In the genomic region with DNA sequence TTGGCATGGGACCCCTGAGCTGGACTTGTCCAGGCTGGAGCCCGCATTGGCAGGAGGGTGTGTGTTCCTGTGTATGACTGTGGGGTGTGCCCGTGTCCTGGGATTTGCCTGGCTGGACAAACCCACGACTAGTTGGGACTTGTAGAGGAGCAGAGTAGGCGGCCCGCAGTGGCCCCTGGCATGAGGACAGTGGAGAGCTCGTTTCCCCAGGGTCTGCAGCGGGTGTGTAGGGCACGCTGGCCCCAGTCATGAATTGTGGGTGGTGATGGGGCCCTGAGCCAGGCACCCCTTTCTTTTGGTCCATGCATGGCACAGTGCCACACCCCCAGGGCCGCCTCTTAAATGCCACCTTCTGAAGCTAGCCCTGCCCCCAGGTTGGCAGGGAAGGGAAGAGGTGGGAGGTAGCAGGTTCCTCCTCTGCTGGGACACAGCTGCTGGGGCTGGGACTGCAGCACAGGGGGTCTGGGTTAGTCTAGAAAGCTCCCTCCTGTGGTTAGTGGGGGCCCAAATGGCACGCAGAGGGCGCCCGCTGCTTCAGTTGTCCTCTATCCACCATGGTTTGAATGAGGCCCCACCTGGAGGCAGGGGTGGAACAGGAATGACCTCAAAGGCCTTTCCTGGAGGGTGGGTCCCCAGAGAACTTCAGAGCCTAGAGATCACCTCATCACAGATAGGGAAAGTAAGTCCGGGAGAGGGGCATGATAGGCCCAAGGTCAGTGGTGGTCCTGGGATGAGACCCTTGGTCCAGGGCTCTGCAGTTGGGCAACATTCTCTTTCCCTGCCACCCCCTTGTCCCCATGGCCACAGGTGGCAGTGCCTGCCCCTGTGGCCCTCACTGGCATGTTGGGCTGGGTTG, we compare ENCODE assay signal across 16 cellular contexts. TPM values are rescaled to one million over a fixed set of nuclear protein-coding genes. Genes with fewer than 3 reads are reported as not detected.
DNase-seq lines count a peak whose midpoint lies in the region; ATAC-seq and TF ChIP-seq lines count a peak whose summit lies in the region.
"Had no signal": no experiment of that assay in that cellular context is flagged by ENCODE, and none has a peak within 500 bp of the region (broad histone marks: within the 10 kb centered on the region; RNA-seq: fewer than 3 reads in every experiment).

No MANE protein-coding gene starts in this region.

- 59 to 66% methylated on average over 13 of the region's 13 CpGs for WGBS in esophagus, 2 donors

- peaks cover 39% of the 10 kb centered on the region for H4K20me1 ChIP-seq in GM23338 (replicated peaks; ENCODE audit: insufficient read depth)

- H3K36me3 ChIP-seq in GM23338 (ENCODE audit: insufficient read depth) = peaks cover 2% of the 10 kb centered on the region
- no peaks in the 10 kb centered on the region for H3K36me3 ChIP-seq in RWPE2 (ENCODE audit: low read depth)
- H3K36me3 ChIP-seq in esophagus (ENCODE audit: control insufficient read depth in 2 of 2, insufficient read depth in 2 of 2, low read length in 1 of 2) = peaks cover 0 to 7% of the 10 kb centered on the region in 2 donors

- H3K9me3 Mint-ChIP-seq in GM23338 = no peaks in the 10 kb centered on the region
- H3K9me3 Mint-ChIP-seq: activated naive CD4-positive, alpha-beta T cell treated with anti-CD3 and anti-CD28 coated beads, Interleukin-2, amount 50 U/mL, for 72 hours; T-helper 2 cell treated with Interferon-gamma antibody and Interleukin-4, amounts not matched to agents 5 μg/mL and 100 μg/mL, for 36 hours had no signal

- peaks cover 18% of the 10 kb centered on the region for H3K36me3 Mint-ChIP-seq in GM23338 (ENCODE audit: low read depth)
- H3K36me3 Mint-ChIP-seq: activated naive CD4-positive, alpha-beta T cell treated with anti-CD3 and anti-CD28 coated beads, Interleukin-2, amount 50 U/mL, for 72 hours had no signal

- peaks cover 54% of the 10 kb centered on the region for H3K4me1 Mint-ChIP-seq in GM23338

- no peak overlapping the region for H3K4me3 ChIP-seq in GM23338
- H3K4me3 ChIP-seq in RWPE2 (ENCODE audit: severe bottlenecking) = no peak overlapping the region
- H3K4me3 ChIP-seq in esophagus (ENCODE audit: low read depth in 1 of 2, low read length in 2 of 2) = no peak overlapping the region
- H3K4me3 ChIP-seq: spleen had no signal

- H3K27ac Mint-ChIP-seq in GM23338 = peak overlapping the region; percentile 51; the same call in 1 of the 2 replicates
- H3K27ac Mint-ChIP-seq: T-helper 2 cell treated with Interferon-gamma antibody and Interleukin-4, amounts not matched to agents 5 μg/mL and 100 μg/mL, for 36 hours had no signal

- TF ChIP-seq CTCF in GM23338 (conservative IDR thresholded peaks at IDR 0.05; ENCODE audit: low read depth in 2 of 2) = no peak
- peak; percentile 77 for TF ChIP-seq CTCF in RWPE2 (IDR thresholded peaks at IDR 0.05; ENCODE audit: poor library complexity, severe bottlenecking)

- H3K9me2 ChIP-seq in GM23338 (ENCODE audit: insufficient read depth) = no peaks in the 10 kb centered on the region

- H3K4me2 ChIP-seq in GM23338 = peak overlapping the region; percentile 30; the same call in 1 of the 2 replicates

- H3K27me3 ChIP-seq in GM23338 (ENCODE audit: insufficient read depth) (no peaks in the 10 kb centered on the region), RWPE2 (ENCODE audit: insufficient read depth, poor library complexity, severe bottlenecking) (no peaks in the 10 kb centered on the region), esophagus (ENCODE audit: control insufficient read depth in 1 of 2, insufficient read depth in 2 of 2, low read length in 2 of 2) (no peaks in the 10 kb centered on the region)

- peaks cover 47% of the 10 kb centered on the region for H3K79me2 ChIP-seq in GM23338 (replicated peaks; ENCODE audit: insufficient read depth)
- H3K79me2 ChIP-seq: parathyroid adenoma had no signal

- H3K4me1 ChIP-seq in GM23338 (ENCODE audit: insufficient read depth) = peaks cover 34% of the 10 kb centered on the region
- H3K4me1 ChIP-seq in RWPE2 (ENCODE audit: insufficient read depth, poor library complexity, severe bottlenecking) = peaks cover 19% of the 10 kb centered on the region
- H3K4me1 ChIP-seq in esophagus (ENCODE audit: control insufficient read depth in 2 of 2, insufficient read depth in 2 of 2, low read length in 1 of 2) = peaks cover 12 to 37% of the 10 kb centered on the region in 2 donors
- H3K4me1 ChIP-seq: parathyroid adenoma had no signal

- ATAC-seq in GM23338 (no peak), RWPE2 (ENCODE audit: low read depth) (peak; percentile 89), HG02981 (IDR thresholded peaks at IDR 0.05; ENCODE audit: unreplicated experiment) (no peak), HG02623 (IDR thresholded peaks at IDR 0.05; ENCODE audit: unreplicated experiment) (no peak), GM18519 (IDR thresholded peaks at IDR 0.05; ENCODE audit: low FRiP score, unreplicated experiment) (no peak)
- ATAC-seq: activated naive CD4-positive, alpha-beta T cell treated with anti-CD3 and anti-CD28 coated beads, Interleukin-2, amount 50 U/mL, for 72 hours had no signal

- no peak overlapping the region for H2AFZ ChIP-seq in GM23338
- H2AFZ ChIP-seq: parathyroid adenoma had no signal

- 0 out of 2 replicates have a peak overlapping the region, but pooled peaks have one; percentile 45 for H3K27ac ChIP-seq in GM23338 (ENCODE audit: low read depth)
- H3K27ac ChIP-seq in RWPE2 (ENCODE audit: poor library complexity, severe bottlenecking) = peak overlapping the region; percentile 57
- H3K27ac ChIP-seq in esophagus (ENCODE audit: low read depth in 2 of 2, low read length in 1 of 2) = peak overlapping the region; percentile 80 to 85
- H3K27ac ChIP-seq: parathyroid adenoma, spleen had no signal

- intact Hi-C loops in posterior vena cava (cut with DNase I) = loop anchor here in 1 of 2 donors (5.0 kb wide), 1 partner anchor 1084 kb away; no protein-coding TSS in a partner anchor

- H3F3A ChIP-seq in GM23338 (replicated peaks; ENCODE audit: low read depth) = peaks cover 54% of the 10 kb centered on the region

- DNase-seq in GM23338 (ENCODE audit: low spot score) = no peak
- DNase-seq in RWPE2 (ENCODE audit: low spot score) = peak; percentile 96
- DNase-seq in posterior vena cava (ENCODE audit: low spot score) = peak; percentile 84
- DNase-seq in dermis blood vessel endothelial cell = no peak
- DNase-seq: activated CD4-positive, alpha-beta T cell treated with anti-CD3 and anti-CD28 coated beads for 4 hours; activated T-cell treated with anti-CD3 and anti-CD28 coated beads for 4 hours; kidney glomerular epithelial cell; NCI-H774; spleen had no signal

- H3K27me3 Mint-ChIP-seq in GM23338 (ENCODE audit: insufficient read depth, low read depth, poor library complexity) = peaks cover 28% of the 10 kb centered on the region

- H3K9me3 ChIP-seq in RWPE2 (ENCODE audit: severe bottlenecking) (no peaks in the 10 kb centered on the region), esophagus (ENCODE audit: control insufficient read depth in 2 of 2, insufficient read depth in 1 of 2, low read depth in 1 of 2, low read length in 1 of 2) (no peaks in the 10 kb centered on the region)
- H3K9me3 ChIP-seq: spleen had no signal

- H3K4me3 Mint-ChIP-seq in GM23338 = no peak overlapping the region; the same call in 2 of the 3 replicates
- H3K4me3 Mint-ChIP-seq: T-helper 2 cell treated with Interferon-gamma antibody and Interleukin-4, amounts not matched to agents 5 μg/mL and 100 μg/mL, for 36 hours had no signal

TF ChIP-seq in GM23338, 12 proteins besides CTCF, POLR2A, EP300 and RAD21 (continues in another document):
- TF ChIP-seq, protein P1, sequence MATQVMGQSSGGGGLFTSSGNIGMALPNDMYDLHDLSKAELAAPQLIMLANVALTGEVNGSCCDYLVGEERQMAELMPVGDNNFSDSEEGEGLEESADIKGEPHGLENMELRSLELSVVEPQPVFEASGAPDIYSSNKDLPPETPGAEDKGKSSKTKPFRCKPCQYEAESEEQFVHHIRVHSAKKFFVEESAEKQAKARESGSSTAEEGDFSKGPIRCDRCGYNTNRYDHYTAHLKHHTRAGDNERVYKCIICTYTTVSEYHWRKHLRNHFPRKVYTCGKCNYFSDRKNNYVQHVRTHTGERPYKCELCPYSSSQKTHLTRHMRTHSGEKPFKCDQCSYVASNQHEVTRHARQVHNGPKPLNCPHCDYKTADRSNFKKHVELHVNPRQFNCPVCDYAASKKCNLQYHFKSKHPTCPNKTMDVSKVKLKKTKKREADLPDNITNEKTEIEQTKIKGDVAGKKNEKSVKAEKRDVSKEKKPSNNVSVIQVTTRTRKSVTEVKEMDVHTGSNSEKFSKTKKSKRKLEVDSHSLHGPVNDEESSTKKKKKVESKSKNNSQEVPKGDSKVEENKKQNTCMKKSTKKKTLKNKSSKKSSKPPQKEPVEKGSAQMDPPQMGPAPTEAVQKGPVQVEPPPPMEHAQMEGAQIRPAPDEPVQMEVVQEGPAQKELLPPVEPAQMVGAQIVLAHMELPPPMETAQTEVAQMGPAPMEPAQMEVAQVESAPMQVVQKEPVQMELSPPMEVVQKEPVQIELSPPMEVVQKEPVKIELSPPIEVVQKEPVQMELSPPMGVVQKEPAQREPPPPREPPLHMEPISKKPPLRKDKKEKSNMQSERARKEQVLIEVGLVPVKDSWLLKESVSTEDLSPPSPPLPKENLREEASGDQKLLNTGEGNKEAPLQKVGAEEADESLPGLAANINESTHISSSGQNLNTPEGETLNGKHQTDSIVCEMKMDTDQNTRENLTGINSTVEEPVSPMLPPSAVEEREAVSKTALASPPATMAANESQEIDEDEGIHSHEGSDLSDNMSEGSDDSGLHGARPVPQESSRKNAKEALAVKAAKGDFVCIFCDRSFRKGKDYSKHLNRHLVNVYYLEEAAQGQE (IDR thresholded peaks at IDR 0.05; ENCODE audit: unreplicated experiment) = no peak
- TF ChIP-seq STAT1 (IDR thresholded peaks at IDR 0.05; ENCODE audit: unreplicated experiment) (no peak), ZNF331 (CRISPR knock-in tag; IDR thresholded peaks at IDR 0.05; ENCODE audit: low read depth) (no peak), CREB1 (CRISPR knock-in tag; IDR thresholded peaks at IDR 0.05; ENCODE audit: low read depth) (no peak), EZH2phosphoT487 (IDR thresholded peaks at IDR 0.05; ENCODE audit: unreplicated experiment) (no peak), JUNB (IDR thresholded peaks at IDR 0.05; ENCODE audit: unreplicated experiment) (no peak)

RNA-seq across cellular contexts. Expression of a gene that starts 4.1 kb away (rescaled TPM):
- total RNA-seq in GM23338 (2014; rRNA removed; shearing (Covaris generic)) = 74.6 and 106 TPM in 2 replicates
- polyA plus RNA-seq in GM23338 (2016; fragmentation: Nextera tagmentation; extraction: Ambion mirVana) = 13.0 and 15.1 TPM in 2 replicates
- 10 to 100 TPM; 15.5 to 64.1 TPM for polyA plus RNA-seq in esophagus
- total RNA-seq in posterior vena cava = 10 to 100 TPM; 12.6 to 21.6 TPM
- total RNA-seq in dermis blood vessel endothelial cell = 19.7 and 20.6 TPM in 2 replicates

RNA-seq across cellular contexts. Expression of a gene that starts 30.1 kb away (rescaled TPM):
- under 0.01 TPM in 1 of 2 replicates, not detected in the other for total RNA-seq in GM23338 (2014; rRNA removed; shearing (Covaris generic))
- polyA plus RNA-seq in GM23338 (2016; fragmentation: Nextera tagmentation; extraction: Ambion mirVana) (not detected in 2 replicates), esophagus (not detected)
- total RNA-seq in posterior vena cava (over 10,000 TPM; 12,584 to 18,986 TPM), dermis blood vessel endothelial cell (under 0.01 TPM in 2 replicates)
- polyA plus RNA-seq: spleen had no signal

RNA-seq across cellular contexts. Expression of a gene that starts 54.6 kb away (rescaled TPM):
- total RNA-seq in GM23338 (2014; rRNA removed; shearing (Covaris generic)) = 107 and 129 TPM in 2 replicates
- polyA plus RNA-seq in GM23338 (2016; fragmentation: Nextera tagmentation; extraction: Ambion mirVana) = 255 TPM in 2 replicates
- 1 to 10 TPM; 1.5 to 1.9 TPM for polyA plus RNA-seq in esophagus
- 10 to 100 TPM; 39.0 to 52.1 TPM for total RNA-seq in posterior vena cava
- total RNA-seq in dermis blood vessel endothelial cell = 8.9 and 24.5 TPM in 2 replicates

Comparison
In these comparisons a context has a peak if more than half of its experiments do, and no peak if none do; other contexts are left out.
1. DNase-seq: peak in RWPE2 (single experiment) and posterior vena cava (single experiment); none in GM23338 (single experiment) and dermis blood vessel endothelial cell (single experiment).
2. RNA of a gene that starts 30.1 kb away (total RNA-seq): 12,584 to 18,986 TPM in posterior vena cava; under 0.01 TPM in GM23338 and under 0.01 TPM in dermis blood vessel endothelial cell; every median in the first group is over 1,000 times any median in the second.
3. Peak in every context shown above with its lines, with median percentiles within 50 percentile points of each other: H3K27ac ChIP-seq.